Comparison of ENCODE assay signal across 26 cellular contexts in the genomic region with DNA sequence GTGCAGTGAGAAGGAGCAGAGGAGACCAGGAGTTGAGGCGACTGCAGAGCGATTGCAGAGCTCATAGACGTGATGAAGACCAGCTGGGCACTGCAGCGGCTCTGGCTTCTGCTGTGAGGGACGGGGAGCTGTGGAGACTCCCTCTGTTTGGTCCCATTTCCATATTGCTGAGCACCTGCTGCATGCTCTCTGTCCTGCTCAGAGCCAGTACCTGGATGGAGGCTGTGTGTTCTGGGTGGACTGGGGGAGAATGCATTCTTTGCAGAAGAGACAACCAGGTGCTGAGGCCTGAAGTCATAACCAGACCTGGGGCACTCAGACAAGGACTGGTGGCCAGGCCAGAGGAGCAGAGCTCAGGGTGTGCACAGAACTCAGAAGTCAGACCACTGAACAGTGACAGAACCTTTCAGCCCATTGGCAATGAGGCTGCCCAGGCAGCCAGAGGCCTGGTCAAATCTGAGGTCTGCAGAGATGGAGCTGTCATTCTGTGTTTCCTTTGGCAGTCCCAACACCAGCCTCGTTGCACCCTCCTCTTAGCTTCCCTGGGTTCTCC.
"Had no signal": no experiment of that assay in that cellular context is flagged by ENCODE, and none has a peak within 500 bp of the region (broad histone marks: within the 10 kb centered on the region; RNA-seq: fewer than 3 reads in every experiment).

No MANE protein-coding gene starts in this region.

- H3K4me3 Mint-ChIP-seq: activated B cell treated with CpG ODN at 0.5 μM for 24 hours; activated CD8-positive, alpha-beta T cell treated with anti-CD3 and anti-CD28 coated beads for 36 hours; stimulated activated effector memory CD8-positive, alpha-beta T cell treated with anti-CD3 and anti-CD28 coated beads, Interleukin-12 subunit alpha, Interleukin-12 subunit beta, amount 100 ng/mL, for 72 hours had no signal

- H3K27ac ChIP-seq: coronary artery, dorsolateral prefrontal cortex, gastroesophageal sphincter, hepatocyte, sigmoid colon, stomach, thyroid gland had no signal

- H3K27me3 ChIP-seq: hepatocyte, thyroid gland had no signal

- H3K4me2 ChIP-seq: hepatocyte had no signal

- H3K9me3 Mint-ChIP-seq: activated B cell treated with CpG ODN at 0.5 μM for 24 hours; activated CD8-positive, alpha-beta T cell treated with anti-CD3 and anti-CD28 coated beads for 36 hours; activated naive CD4-positive, alpha-beta T cell treated with anti-CD3 and anti-CD28 coated beads, Interleukin-2, amount 50 U/mL, for 72 hours; activated T-cell treated with anti-CD3 and anti-CD28 coated beads, Interleukin-2, amount 50 U/mL, for 72 hours; natural killer cell; stimulated activated effector memory CD8-positive, alpha-beta T cell treated with anti-CD3 and anti-CD28 coated beads, Interleukin-12 subunit alpha, Interleukin-12 subunit beta, amount 100 ng/mL, for 72 hours; T-cell had no signal

- H3K36me3 Mint-ChIP-seq: natural killer cell, T-cell had no signal

- DNase-seq: activated B cell treated with CpG ODN at 0.5 μM for 24 hours; activated CD4-positive, alpha-beta T cell treated with anti-CD3 and anti-CD28 coated beads, Interleukin-2, amount 50 U/mL, for 1 hour; activated CD8-positive, alpha-beta T cell treated with anti-CD3 and anti-CD28 coated beads for 36 hours; activated naive CD4-positive, alpha-beta T cell; activated T-cell treated with anti-CD3 and anti-CD28 coated beads for 4 hours; activated T-cell treated with anti-CD3 and anti-CD28 coated beads, Interleukin-2, amount 50 U/mL, for 72 hours; cerebellar nuclear complex; dorsolateral prefrontal cortex; effector memory CD4-positive, alpha-beta T cell; erythroblast; islet precursor cell; left colon; mesenchymal stem cell; natural killer cell; small intestine; stimulated activated CD4-positive, alpha-beta T cell treated with anti-CD3 and anti-CD28 coated beads, Interleukin-4, amount 100 ng/mL, for 24 hours; stomach; T-cell; thyroid gland had no signal

- ATAC-seq: activated CD8-positive, alpha-beta T cell treated with anti-CD3 and anti-CD28 coated beads for 36 hours; activated naive CD4-positive, alpha-beta T cell treated with anti-CD3 and anti-CD28 coated beads, Interleukin-2, amount 50 U/mL, for 72 hours; activated T-cell treated with anti-CD3 and anti-CD28 coated beads, Interleukin-2, amount 50 U/mL, for 72 hours; gastroesophageal sphincter; left colon; natural killer cell; stimulated activated effector memory CD8-positive, alpha-beta T cell treated with anti-CD3 and anti-CD28 coated beads, Interleukin-12 subunit alpha, Interleukin-12 subunit beta, amount 100 ng/mL, for 72 hours; T-cell had no signal

- H2AFZ ChIP-seq: hepatocyte had no signal

- H3K79me2 ChIP-seq: hepatocyte had no signal

- H3K27ac Mint-ChIP-seq: activated B cell treated with CpG ODN at 0.5 μM for 24 hours; activated CD8-positive, alpha-beta T cell treated with anti-CD3 and anti-CD28 coated beads for 36 hours; activated naive CD4-positive, alpha-beta T cell treated with anti-CD3 and anti-CD28 coated beads, Interleukin-2, amount 50 U/mL, for 72 hours; activated T-cell treated with anti-CD3 and anti-CD28 coated beads, Interleukin-2, amount 50 U/mL, for 72 hours; natural killer cell; progenitor cell of endocrine pancreas; stimulated activated effector memory CD8-positive, alpha-beta T cell treated with anti-CD3 and anti-CD28 coated beads, Interleukin-12 subunit alpha, Interleukin-12 subunit beta, amount 100 ng/mL, for 72 hours had no signal

- H3K36me3 ChIP-seq: sigmoid colon, thyroid gland had no signal

- H3K9me3 ChIP-seq: sigmoid colon, thyroid gland had no signal

- H3K4me3 ChIP-seq: coronary artery, dorsolateral prefrontal cortex, gastroesophageal sphincter, hepatocyte, sigmoid colon, stomach, thyroid gland had no signal

- H3K27me3 Mint-ChIP-seq: activated CD8-positive, alpha-beta T cell treated with anti-CD3 and anti-CD28 coated beads for 36 hours had no signal
